In genomic region chr2:26640331-26640745, GRCh38 we compare ENCODE assay signal across 8 cellular contexts.
DNase-seq lines count a peak whose midpoint lies in the region; ATAC-seq, FAIRE-seq and TF ChIP-seq lines count a peak whose summit lies in the region.

No MANE protein-coding gene starts in this region.

- no peak overlapping the region for H3K4me3 ChIP-seq in adipocyte (ENCODE audit: low read length)

- peaks cover 5% of the 10 kb centered on the region for H3K4me1 Mint-ChIP-seq in stimulated activated naive CD8-positive, alpha-beta T cell treated with anti-CD3 and anti-CD28 coated beads, Interleukin-15, amount 100 ng/mL, for 72 hours

- H3K4me3 Mint-ChIP-seq in stimulated activated naive CD8-positive, alpha-beta T cell treated with anti-CD3 and anti-CD28 coated beads, Interleukin-15, amount 100 ng/mL, for 72 hours: no peak overlapping the region

- no peak for DNase-seq in stimulated activated naive CD8-positive, alpha-beta T cell treated with anti-CD3 and anti-CD28 coated beads, Interleukin-15, amount 100 ng/mL, for 72 hours
- no peak for DNase-seq in stimulated activated naive CD8-positive, alpha-beta T cell treated with anti-CD3 and anti-CD28 coated beads, Interleukin-15, Interleukin-2, amounts not matched to agents 100 U/mL and 50 U/mL, for 24 hours
- peak; percentile 80 for DNase-seq in adipocyte (ENCODE audit: low read depth)
- DNase-seq in islet precursor cell: peak; percentile 83
- peak; percentile 32 for DNase-seq in urothelium cell line (ENCODE audit: low spot score)
- no peak for DNase-seq in GM10266 (ENCODE audit: extremely low spot score)

- peaks cover 32% of the 10 kb centered on the region for H3K27me3 ChIP-seq in adipocyte (replicated peaks; ENCODE audit: control insufficient read depth, insufficient read depth, low read length)

- H3K27me3 Mint-ChIP-seq in stimulated activated naive CD8-positive, alpha-beta T cell treated with anti-CD3 and anti-CD28 coated beads, Interleukin-15, amount 100 ng/mL, for 72 hours: peaks cover 28% of the 10 kb centered on the region

- H3K4me1 ChIP-seq in adipocyte (ENCODE audit: control insufficient read depth, insufficient read depth, low read length): peaks cover 8% of the 10 kb centered on the region

- no peaks in the 10 kb centered on the region for H3K9me3 ChIP-seq in adipocyte (ENCODE audit: control insufficient read depth, low read length)

- TF ChIP-seq CTCF in GM10266 (IDR thresholded peaks at IDR 0.05; ENCODE audit: control insufficient read depth, insufficient read depth, low read depth, missing control alignments): no peak

- no peak overlapping the region for H3K9ac ChIP-seq in adipocyte (ENCODE audit: low read length)

- peak; percentile 63 for ATAC-seq in stimulated activated naive CD8-positive, alpha-beta T cell treated with anti-CD3 and anti-CD28 coated beads, Interleukin-15, amount 100 ng/mL, for 72 hours
- ATAC-seq in stimulated activated naive CD8-positive, alpha-beta T cell treated with anti-CD3 and anti-CD28 coated beads, Interleukin-15, Interleukin-2, amounts not matched to agents 100 U/mL and 50 U/mL, for 24 hours: no peak
- ATAC-seq in HG03521 (IDR thresholded peaks at IDR 0.05; ENCODE audit: unreplicated experiment) (no peak), GM21515 (IDR thresholded peaks at IDR 0.05; ENCODE audit: unreplicated experiment) (no peak)

- no peaks in the 10 kb centered on the region for H3K9me3 Mint-ChIP-seq in stimulated activated naive CD8-positive, alpha-beta T cell treated with anti-CD3 and anti-CD28 coated beads, Interleukin-15, amount 100 ng/mL, for 72 hours

- H3K36me3 ChIP-seq in adipocyte (ENCODE audit: control insufficient read depth, insufficient read depth, low read length, severe bottlenecking): no peaks in the 10 kb centered on the region

- peak overlapping the region; percentile 13 to 52 for H3K27ac Mint-ChIP-seq in stimulated activated naive CD8-positive, alpha-beta T cell treated with anti-CD3 and anti-CD28 coated beads, Interleukin-15, amount 100 ng/mL, for 72 hours

- FAIRE-seq in urothelium cell line (lab: Jason Lieb, UNC): no peak

Comparison
In these comparisons a context has a peak if more than half of its experiments do, and no peak if none do; other contexts are left out.
1. DNase-seq: peak in adipocyte (single experiment), islet precursor cell (single experiment) and urothelium cell line (single experiment); none in stimulated activated naive CD8-positive, alpha-beta T cell treated with anti-CD3 and anti-CD28 coated beads, Interleukin-15, amount 100 ng/mL, for 72 hours (0 of 2), stimulated activated naive CD8-positive, alpha-beta T cell treated with anti-CD3 and anti-CD28 coated beads, Interleukin-15, Interleukin-2, amounts not matched to agents 100 U/mL and 50 U/mL, for 24 hours (single experiment) and GM10266 (single experiment).